ENCODE assay signal across 20 cellular contexts in genomic region chr11:116187026-116187425, GRCh38.
DNase-seq lines count a peak whose midpoint lies in the region; ATAC-seq and TF ChIP-seq lines count a peak whose summit lies in the region.
"Had no signal": no experiment of that assay in that cellular context is flagged by ENCODE, and none has a peak within 500 bp of the region (broad histone marks: within the 10 kb centered on the region; RNA-seq: fewer than 3 reads in every experiment).

No MANE protein-coding gene starts in this region.

- peak overlapping the region; percentile 3 for H3K27ac Mint-ChIP-seq in neural progenitor cell
- H3K27ac Mint-ChIP-seq: B cell; CD4-positive, alpha-beta memory T cell; CD4-positive, CD25-positive, alpha-beta regulatory T cell; CD8-positive, alpha-beta memory T cell had no signal

- ATAC-seq in HG03520 (IDR thresholded peaks at IDR 0.05; ENCODE audit: unreplicated experiment) = no peak
- ATAC-seq: A549 had no signal

- POLR2A ChIA-PET in HEK293 (lab: Yijun Ruan, JAX) = no interaction called here

- peaks cover 55% of the 10 kb centered on the region for H3K4me1 Mint-ChIP-seq in neural progenitor cell
- H3K4me1 Mint-ChIP-seq: B cell; CD4-positive, alpha-beta memory T cell; CD4-positive, CD25-positive, alpha-beta regulatory T cell; CD8-positive, alpha-beta memory T cell had no signal

- no peak for TF ChIP-seq CTCF in HEK293 (tag by site-specific recombination; IDR thresholded peaks at IDR 0.05)
- no peak for TF ChIP-seq CTCF in neural progenitor cell (IDR thresholded peaks at IDR 0.05)

- H3K4me2 ChIP-seq in neural progenitor cell (no peak overlapping the region), Karpas-422 (ENCODE audit: low read depth, low read length, poor library complexity, severe bottlenecking) (no peak overlapping the region)
- H3K4me2 ChIP-seq: A549; BLaER1 treated with 17β-estradiol and CSF1 and Interleukin-3, amounts not matched to agents 10 nM and 100 nM had no signal

- no peaks in the 10 kb centered on the region for H3F3A ChIP-seq in neural progenitor cell (ENCODE audit: low read depth)

- no peak overlapping the region for H3K27ac ChIP-seq in HEK293 (ENCODE audit: extremely low read depth, low read depth, low read length)
- H3K27ac ChIP-seq in neural progenitor cell = no peak overlapping the region
- H3K27ac ChIP-seq in Karpas-422 (ENCODE audit: low read length) = no peak overlapping the region
- H3K27ac ChIP-seq: 22Rv1; A549; BLaER1 treated with 17β-estradiol and CSF1 and Interleukin-3, amounts not matched to agents 10 nM and 100 nM; C4-2B had no signal

- no peak overlapping the region for H3K4me3 ChIP-seq in HEK293 (ENCODE audit: low read depth, low read length)
- no peak overlapping the region for H3K4me3 ChIP-seq in neural progenitor cell
- no peak overlapping the region for H3K4me3 ChIP-seq in Karpas-422 (ENCODE audit: low read length)
- H3K4me3 ChIP-seq: A549; BLaER1 treated with 17β-estradiol and CSF1 and Interleukin-3, amounts not matched to agents 10 nM and 100 nM had no signal

- H3K4me3 Mint-ChIP-seq in neural progenitor cell = no peak overlapping the region
- H3K4me3 Mint-ChIP-seq: B cell; CD4-positive, alpha-beta memory T cell; CD4-positive, CD25-positive, alpha-beta regulatory T cell; CD8-positive, alpha-beta memory T cell had no signal

- no peak overlapping the region for H2AFZ ChIP-seq in neural progenitor cell (replicated peaks)
- H2AFZ ChIP-seq in Karpas-422 (ENCODE audit: low read length) = no peak overlapping the region

- H4K20me1 ChIP-seq in neural progenitor cell (ENCODE audit: low read depth) = no peaks in the 10 kb centered on the region
- H4K20me1 ChIP-seq in Karpas-422 (ENCODE audit: insufficient read depth, low read depth, low read length) = no peaks in the 10 kb centered on the region
- H4K20me1 ChIP-seq: BLaER1 treated with 17β-estradiol and CSF1 and Interleukin-3, amounts not matched to agents 10 nM and 100 nM had no signal

- H3K9me2 ChIP-seq in Karpas-422 (replicated peaks; ENCODE audit: insufficient read depth, low read length) = no peaks in the 10 kb centered on the region

- H3K27me3 ChIP-seq in neural progenitor cell (no peaks in the 10 kb centered on the region), Karpas-422 (ENCODE audit: low read length) (no peaks in the 10 kb centered on the region)

- no peaks in the 10 kb centered on the region for H3K36me3 Mint-ChIP-seq in neural progenitor cell
- H3K36me3 Mint-ChIP-seq: CD4-positive, alpha-beta memory T cell; CD4-positive, CD25-positive, alpha-beta regulatory T cell; CD8-positive, alpha-beta memory T cell had no signal

- DNase-seq in DMS53 (lab: John Stamatoyannopoulos, UW) (peak; percentile 21), DMS53 treated with DMSO at 0.1 percent for 48 hours (lab: John Stamatoyannopoulos, UW; ENCODE audit: unreplicated experiment) (no peak), neural progenitor cell (ENCODE audit: low spot score) (no peak), Karpas-422 (no peak)
- no peak for DNase-seq in activated effector memory CD4-positive, alpha-beta T cell treated with anti-CD3 and anti-CD28 coated beads, Interleukin-2, amount 50 U/mL, for 16 hours
- DNase-seq: AML-193; Calu3; CD4-positive, alpha-beta memory T cell; CD4-positive, CD25-positive, alpha-beta regulatory T cell; CD8-positive, alpha-beta memory T cell; COR-L47; DMS79 treated with DMSO at 0.1 percent for 48 hours; GF-D8 had no signal

- H3K9me3 ChIP-seq in HEK293 (ENCODE audit: control insufficient read depth, insufficient read depth, low read depth, low read length) (no peaks in the 10 kb centered on the region), neural progenitor cell (ENCODE audit: low read depth) (no peaks in the 10 kb centered on the region), Karpas-422 (ENCODE audit: low read length) (no peaks in the 10 kb centered on the region)
- H3K9me3 ChIP-seq: A549; BLaER1 treated with 17β-estradiol and CSF1 and Interleukin-3, amounts not matched to agents 10 nM and 100 nM had no signal

- H3K36me3 ChIP-seq in HEK293 (ENCODE audit: control insufficient read depth in 2 of 2, insufficient read depth in 1 of 2, low read length in 2 of 2) = no peaks in the 10 kb centered on the region
- no peaks in the 10 kb centered on the region for H3K36me3 ChIP-seq in neural progenitor cell
- no peaks in the 10 kb centered on the region for H3K36me3 ChIP-seq in Karpas-422 (ENCODE audit: insufficient read depth, low read length)
- H3K36me3 ChIP-seq: BLaER1 treated with 17β-estradiol and CSF1 and Interleukin-3, amounts not matched to agents 10 nM and 100 nM had no signal

- H3K4me1 ChIP-seq in HEK293 (ENCODE audit: control insufficient read depth, insufficient read depth, low read length) (no peaks in the 10 kb centered on the region), neural progenitor cell (peaks cover 29% of the 10 kb centered on the region), Karpas-422 (ENCODE audit: low read length) (no peaks in the 10 kb centered on the region)
- H3K4me1 ChIP-seq: A549 had no signal

- H3K9me3 Mint-ChIP-seq in neural progenitor cell = no peaks in the 10 kb centered on the region
- H3K9me3 Mint-ChIP-seq: CD8-positive, alpha-beta memory T cell had no signal

- CTCF ChIA-PET in HEK293 (lab: Yijun Ruan, JAX) = no interaction called here

- H3K9ac ChIP-seq in neural progenitor cell (no peak overlapping the region), Karpas-422 (ENCODE audit: low read length) (no peak overlapping the region)
- H3K9ac ChIP-seq: BLaER1 treated with 17β-estradiol and CSF1 and Interleukin-3, amounts not matched to agents 10 nM and 100 nM had no signal

- H3K27me3 Mint-ChIP-seq in neural progenitor cell (ENCODE audit: insufficient read depth, low read depth) = peaks cover 10% of the 10 kb centered on the region

- H3K79me2 ChIP-seq in neural progenitor cell (ENCODE audit: low read depth) (no peaks in the 10 kb centered on the region), Karpas-422 (ENCODE audit: low read length) (no peaks in the 10 kb centered on the region)

TF ChIP-seq in HEK293, 187 proteins besides CTCF, POLR2A, EP300 and RAD21:
- TF ChIP-seq ZNF548 (tag by site-specific recombination; IDR thresholded peaks at IDR 0.05) (no peak), ZBTB17 (tag by site-specific recombination; IDR thresholded peaks at IDR 0.05) (peak; percentile 48; the same call in 1 of the 2 replicates)
TF ChIP-seq in HEK293: peak in this region for 1.
